In the genomic region with DNA sequence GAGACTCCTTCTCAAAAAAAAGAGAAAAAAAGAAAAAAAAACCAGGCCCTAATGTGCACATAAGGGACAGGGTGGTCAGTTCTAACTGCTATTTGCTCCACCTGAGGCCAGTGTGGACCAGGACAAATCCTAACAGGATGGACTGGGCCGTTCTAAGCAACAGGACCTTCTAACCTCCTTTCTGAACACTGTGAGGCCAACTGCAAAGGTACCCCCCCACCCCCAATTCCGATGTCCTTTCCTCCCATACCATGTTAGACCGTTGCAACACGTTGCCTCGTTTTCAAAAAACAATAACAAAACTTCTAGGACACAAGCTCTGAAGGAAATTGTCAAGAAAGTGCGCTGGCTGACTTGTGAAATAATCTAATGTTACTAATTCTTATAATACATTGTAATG, we compare ENCODE assay signal across 1 cellular context.
TF ChIP-seq lines count a peak whose summit lies in the region.

No MANE protein-coding gene starts in this region.

TF ChIP-seq in endothelial cell of umbilical vein, 7 proteins besides CTCF, POLR2A, EP300 and RAD21 (continued from another document):
- TF ChIP-seq JUN (IDR thresholded peaks at IDR 0.05; ENCODE audit: borderline replicate concordance, insufficient read depth, insufficient read length, low read depth) (no peak), GATA2 (IDR thresholded peaks at IDR 0.05; ENCODE audit: insufficient read depth, insufficient read length, low read depth, low read length) (no peak)
- TF ChIP-seq, protein P1, sequence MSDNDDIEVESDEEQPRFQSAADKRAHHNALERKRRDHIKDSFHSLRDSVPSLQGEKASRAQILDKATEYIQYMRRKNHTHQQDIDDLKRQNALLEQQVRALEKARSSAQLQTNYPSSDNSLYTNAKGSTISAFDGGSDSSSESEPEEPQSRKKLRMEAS (IDR thresholded peaks at IDR 0.05; ENCODE audit: insufficient read depth, insufficient read length): no peak
